Comparison of ENCODE assay signal across 10 cellular contexts in the genomic region with DNA sequence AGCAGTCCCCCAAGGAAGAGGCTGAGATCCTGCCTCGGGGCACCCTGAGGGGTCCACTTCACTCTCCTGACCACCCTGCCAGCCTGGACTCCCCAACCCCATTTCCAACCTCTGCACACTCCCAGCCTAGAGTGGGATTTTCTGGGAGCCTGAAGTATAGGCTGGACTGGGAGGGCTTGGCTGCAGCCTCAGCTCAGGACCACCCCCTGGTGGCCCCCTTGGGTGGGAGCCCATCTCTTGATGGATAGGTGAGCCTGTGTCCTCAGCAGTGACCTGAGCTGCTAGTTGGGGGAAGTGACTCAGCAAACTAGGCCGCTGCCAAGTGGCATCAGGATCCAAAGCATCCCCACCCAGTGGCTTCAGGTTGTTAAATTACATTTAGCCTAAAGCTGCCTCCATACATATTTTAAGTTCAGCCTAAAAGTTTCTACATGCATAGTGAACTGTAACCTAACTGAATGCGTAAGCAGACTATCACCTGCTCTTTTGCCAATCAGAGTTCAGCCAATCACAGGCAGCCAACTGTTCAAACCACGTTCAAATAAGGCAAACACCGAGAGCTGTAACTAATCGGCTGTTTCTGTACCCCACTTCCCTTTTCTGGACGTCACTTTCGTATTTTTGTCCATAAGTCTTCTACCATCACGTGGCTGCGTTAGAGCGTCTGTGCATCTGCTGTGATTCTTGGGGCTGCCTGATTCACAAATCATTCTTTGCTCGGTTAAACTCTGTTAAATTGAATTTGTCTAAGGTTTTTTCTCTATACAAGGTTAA.
A peak's percentile ranks its signal among the peaks of the same experiment; 100 is the strongest.
DNase-seq lines count a peak whose midpoint lies in the region; ATAC-seq and TF ChIP-seq lines count a peak whose summit lies in the region.
"Had no signal": no experiment of that assay in that cellular context is flagged by ENCODE, and none has a peak within 500 bp of the region (broad histone marks: within the 10 kb centered on the region; RNA-seq: fewer than 3 reads in every experiment).

No MANE protein-coding gene starts in this region.

- no peak overlapping the region for H3K9ac ChIP-seq in NT2/D1 (ENCODE audit: insufficient read length, low read depth)

- H3K36me3 ChIP-seq in A673 (ENCODE audit: insufficient read depth, low read length, poor library complexity, severe bottlenecking): no peaks in the 10 kb centered on the region
- H3K36me3 ChIP-seq in NT2/D1 (ENCODE audit: insufficient read depth, insufficient read length, low read length): no peaks in the 10 kb centered on the region
- H3K36me3 ChIP-seq: thoracic aorta had no signal

- H3K9me3 ChIP-seq in A673 (ENCODE audit: low read depth, low read length, poor library complexity, severe bottlenecking) (no peaks in the 10 kb centered on the region), NT2/D1 (ENCODE audit: insufficient read depth, low read length) (peaks cover 10% of the 10 kb centered on the region; the same call in 1 of the 2 replicates)

- no TSS peak for BruUV-seq in A673 (replicated peaks; lab: Mats Ljungman, UMichigan)

- POLR2A ChIA-PET in A673 (lab: Charles Lee; ENCODE audit: low non-redundant PET): no interaction called here

- CTCF ChIA-PET in A673 (lab: Charles Lee): no interaction called here

- ATAC-seq in GM19328 (IDR thresholded peaks at IDR 0.05; ENCODE audit: unreplicated experiment) (peak; percentile 38), HG02970 (IDR thresholded peaks at IDR 0.05; ENCODE audit: low FRiP score, unreplicated experiment) (no peak), HG03442 (IDR thresholded peaks at IDR 0.05; ENCODE audit: unreplicated experiment) (no peak), GM18873 (IDR thresholded peaks at IDR 0.05; ENCODE audit: low FRiP score, unreplicated experiment) (no peak), GM18511 (IDR thresholded peaks at IDR 0.05; ENCODE audit: unreplicated experiment) (no peak)

- DNase-seq in A673 (ENCODE audit: low spot score) (peak; percentile 3), NT2/D1 (ENCODE audit: low read depth, low spot score) (peak; percentile 30), germinal center (ENCODE audit: low spot score) (peak; percentile 62)
- DNase-seq: DMS53 had no signal

- H3K27ac ChIP-seq in A673 (ENCODE audit: low read depth, low read length, poor library complexity, severe bottlenecking): no peak overlapping the region
- H3K27ac ChIP-seq: thoracic aorta had no signal

- no peak overlapping the region for H3K4me3 ChIP-seq in A673 (ENCODE audit: low read depth, low read length, poor library complexity, severe bottlenecking)
- H3K4me3 ChIP-seq in NT2/D1 (ENCODE audit: insufficient read length, low read depth): no peak overlapping the region
- H3K4me3 ChIP-seq: thoracic aorta had no signal

- no peaks in the 10 kb centered on the region for H3K4me1 ChIP-seq in A673 (ENCODE audit: insufficient read depth, low read length, poor library complexity, severe bottlenecking)
- peaks cover 8% of the 10 kb centered on the region for H3K4me1 ChIP-seq in NT2/D1 (ENCODE audit: insufficient read depth, insufficient read length)

- peaks cover 25% of the 10 kb centered on the region for H3K27me3 ChIP-seq in A673 (replicated peaks; ENCODE audit: insufficient read depth, low read depth, low read length, poor library complexity)
- no peaks in the 10 kb centered on the region for H3K27me3 ChIP-seq in NT2/D1 (ENCODE audit: insufficient read depth, insufficient read length)

- intact Hi-C loops in A673 (cut with micrococcal nuclease; ENCODE audit: unreplicated experiment): no loop called here

- 0 out of 2 replicates have a peak, but pooled peaks have one; percentile 23 for TF ChIP-seq CTCF in A673 (conservative IDR thresholded peaks at IDR 0.05; ENCODE audit: low read depth, low read length)

Comparison
In these comparisons a context has a peak if more than half of its experiments do, and no peak if none do; other contexts are left out.
1. DNase-seq: peak in every context shown above with its lines; median percentile 62 in germinal center; 30 in NT2/D1; 3 in A673.